10 cellular contexts compared by ENCODE assay signal in genomic region chr2:216387262-216387661, GRCh38.
"Had no signal": no experiment of that assay in that cellular context is flagged by ENCODE, and none has a peak within 500 bp of the region (broad histone marks: within the 10 kb centered on the region; RNA-seq: fewer than 3 reads in every experiment).

No MANE protein-coding gene starts in this region.

- H3K9ac ChIP-seq: GM23248 had no signal

- H3K27ac ChIP-seq: GM23248 had no signal

- H3K4me2 ChIP-seq: GM23338 had no signal

- H3K9me3 ChIP-seq: HAP-1 had no signal

- ATAC-seq: GM23338, HCT116 had no signal

- H2AFZ ChIP-seq: GM23248, GM23338 had no signal

- H3K4me1 ChIP-seq: HAP-1 had no signal

- H3K4me3 ChIP-seq: GM23248, GM23338, HAP-1 had no signal

- H3K36me3 ChIP-seq: HAP-1 had no signal

- DNase-seq: GM23248, GOT3, H7, H9, HCEC 1CT, HFFc6 had no signal

- FAIRE-seq: H54 had no signal
